ENCODE assay signal across 19 cellular contexts in genomic region chr21:44944596-44944995, GRCh38. TPM values are rescaled to one million over a fixed set of nuclear protein-coding genes. Genes with fewer than 3 reads are reported as not detected.
"Had no signal": no experiment of that assay in that cellular context is flagged by ENCODE, and none has a peak within 500 bp of the region (broad histone marks: within the 10 kb centered on the region; RNA-seq: fewer than 3 reads in every experiment).

No MANE protein-coding gene starts in this region.

- H3K27me3 Mint-ChIP-seq: activated B cell treated with CpG ODN at 0.5 μM for 24 hours; activated naive CD4-positive, alpha-beta T cell treated with anti-CD3 and anti-CD28 coated beads, Interleukin-2, amount 50 U/mL, for 24 hours had no signal

- H3K4me3 Mint-ChIP-seq: activated B cell treated with CpG ODN at 0.5 μM for 24 hours; activated naive CD4-positive, alpha-beta T cell treated with anti-CD3 and anti-CD28 coated beads, Interleukin-2, amount 50 U/mL, for 24 hours; activated T-cell treated with anti-CD3 and anti-CD28 coated beads, Interleukin-2, amount 50 U/mL, for 4 hours had no signal

- DNase-seq: activated B cell treated with CpG ODN at 0.5 μM for 24 hours; activated CD4-positive, alpha-beta T cell treated with anti-CD3 and anti-CD28 coated beads for 4 hours; activated CD8-positive, alpha-beta memory T cell treated with anti-CD3 and anti-CD28 coated beads, Interleukin-2, amount 50 U/mL, for 4 hours; activated T-cell treated with anti-CD3 and anti-CD28 coated beads, Interleukin-2, amount 50 U/mL, for 4 hours; amniotic stem cell; caudate nucleus; foreskin keratinocyte; glutamatergic neuron; stimulated activated naive CD8-positive, alpha-beta T cell treated with anti-CD3 and anti-CD28 coated beads, Interleukin-15, Interleukin-2, amounts not matched to agents 100 U/mL and 50 U/mL, for 24 hours; substantia nigra; T-helper 1 cell; T-helper 9 cell had no signal

- H3K27ac Mint-ChIP-seq: activated B cell treated with CpG ODN at 0.5 μM for 24 hours; activated naive CD4-positive, alpha-beta T cell treated with anti-CD3 and anti-CD28 coated beads, Interleukin-2, amount 50 U/mL, for 24 hours had no signal

- H3K27me3 ChIP-seq: body of pancreas, foreskin keratinocyte, pancreas, tibial nerve, vagina had no signal

- H3K4me3 ChIP-seq: body of pancreas, pancreas, tibial nerve, vagina had no signal

- H3K9me3 ChIP-seq: body of pancreas, pancreas, tibial nerve, vagina had no signal

- H3K9me3 Mint-ChIP-seq: activated B cell treated with CpG ODN at 0.5 μM for 24 hours; activated naive CD4-positive, alpha-beta T cell treated with anti-CD3 and anti-CD28 coated beads, Interleukin-2, amount 50 U/mL, for 24 hours; activated T-cell treated with anti-CD3 and anti-CD28 coated beads, Interleukin-2, amount 50 U/mL, for 4 hours had no signal

- ATAC-seq: activated T-cell treated with anti-CD3 and anti-CD28 coated beads, Interleukin-2, amount 50 U/mL, for 4 hours; body of pancreas; foreskin keratinocyte; left lobe of liver; pancreas; stimulated activated naive CD8-positive, alpha-beta T cell treated with anti-CD3 and anti-CD28 coated beads, Interleukin-15, Interleukin-2, amounts not matched to agents 100 U/mL and 50 U/mL, for 24 hours had no signal

- H3K27ac ChIP-seq: body of pancreas, foreskin keratinocyte, pancreas, tibial nerve, vagina had no signal

- H3K4me1 ChIP-seq: foreskin keratinocyte had no signal

RNA-seq across cellular contexts. Expression of gene ITGB2, which starts 23.9 kb away (rescaled TPM):
- total RNA-seq: fibroblast of lung had no signal
